In the genomic region with DNA sequence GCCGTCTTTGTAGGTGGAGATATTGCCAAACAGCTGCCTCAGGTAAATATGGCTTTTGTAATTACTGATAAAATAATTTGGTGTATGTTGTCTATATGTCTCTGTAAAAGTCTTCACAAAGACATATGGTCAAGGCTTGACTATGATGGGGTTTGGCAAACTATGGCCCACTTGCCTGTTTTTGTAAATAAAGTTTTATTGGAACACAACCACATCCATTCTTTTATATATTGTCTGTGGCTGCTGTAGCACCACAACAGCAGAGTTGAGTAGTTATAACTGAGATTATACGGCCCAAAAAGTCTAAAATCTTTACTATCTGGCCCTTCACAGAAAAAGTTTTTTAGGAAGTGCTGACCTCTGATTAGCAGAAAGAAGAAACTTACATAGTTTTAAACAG, we compare ENCODE assay signal across 33 cellular contexts.
"Had no signal": no experiment of that assay in that cellular context is flagged by ENCODE, and none has a peak within 500 bp of the region (broad histone marks: within the 10 kb centered on the region; RNA-seq: fewer than 3 reads in every experiment).

No MANE protein-coding gene starts in this region.

- H3K36me3 ChIP-seq: adrenal gland, ascending aorta, brain microvascular endothelial cell, breast epithelium, cardiac muscle cell had no signal

- FAIRE-seq: astrocyte, bronchial epithelial cell had no signal

- ATAC-seq: activated naive CD4-positive, alpha-beta T cell treated with anti-CD3 and anti-CD28 coated beads, Interleukin-2, amount 50 U/mL, for 72 hours; activated naive CD8-positive, alpha-beta T cell treated with anti-CD3 and anti-CD28 coated beads, Interleukin-2, amount 50 U/mL, for 24 hours; activated T-cell treated with anti-CD3 and anti-CD28 coated beads, Interleukin-2, amount 50 U/mL, for 4 hours; activated T-cell treated with anti-CD3 and anti-CD28 coated beads, Interleukin-2, amount 50 U/mL, for 72 hours; activated T-helper 17 cell treated with anti-CD3 and anti-CD28 coated beads, Interleukin-2, amount 50 U/mL, for 72 hours; body of pancreas had no signal

- H3K27ac ChIP-seq: adrenal gland, ascending aorta, body of pancreas, brain microvascular endothelial cell, breast epithelium, cardiac muscle cell had no signal

- H3K9me3 ChIP-seq: adrenal gland, ascending aorta, body of pancreas, breast epithelium had no signal

- H3K27me3 ChIP-seq: adrenal gland, ascending aorta, body of pancreas, brain microvascular endothelial cell, breast epithelium, cardiac muscle cell had no signal

- DNase-seq: activated effector memory CD4-positive, alpha-beta T cell treated with anti-CD3 and anti-CD28 coated beads, Interleukin-2, amount 50 U/mL, for 16 hours; activated effector memory CD4-positive, alpha-beta T cell treated with Interleukin-2 at 50 U/mL for 16 hours; activated gamma-delta T cell; activated gamma-delta T cell treated with Interleukin-2 at 50 U/mL for 16 hours; activated naive CD4-positive, alpha-beta T cell; activated naive CD4-positive, alpha-beta T cell treated with anti-CD3 and anti-CD28 coated beads for 36 hours; activated naive CD4-positive, alpha-beta T cell treated with anti-CD3 and anti-CD28 coated beads, Interleukin-2, amount 10 ng/mL, durations not matched to agents 7 days and 5 days; activated naive CD4-positive, alpha-beta T cell treated with anti-CD3 and anti-CD28 coated beads, Interleukin-2, amount 50 U/mL, for 16 hours; activated naive CD4-positive, alpha-beta T cell treated with Interleukin-2 at 50 U/mL for 16 hours; activated naive CD8-positive, alpha-beta T cell treated with anti-CD3 and anti-CD28 coated beads for 36 hours; activated naive CD8-positive, alpha-beta T cell treated with anti-CD3 and anti-CD28 coated beads, Interleukin-2, amount 10 ng/mL, durations not matched to agents 7 days and 5 days; activated naive CD8-positive, alpha-beta T cell treated with anti-CD3 and anti-CD28 coated beads, Interleukin-2, amount 50 U/mL, for 24 hours; activated T-cell treated with anti-CD3 and anti-CD28 coated beads, Interleukin-2, amount 50 U/mL, for 24 hours; activated T-cell treated with anti-CD3 and anti-CD28 coated beads, Interleukin-2, amount 50 U/mL, for 4 hours; activated T-cell treated with anti-CD3 and anti-CD28 coated beads, Interleukin-2, amount 50 U/mL, for 48 hours; activated T-cell treated with anti-CD3 and anti-CD28 coated beads, Interleukin-2, amount 50 U/mL, for 72 hours; adrenal gland; amniotic stem cell; amygdala; anterior cingulate cortex; aorta; body of pancreas; brain microvascular endothelial cell; caudate nucleus; central memory CD4-positive, alpha-beta T cell; cerebellar nuclear complex had no signal

- H3K4me3 ChIP-seq: adrenal gland, ascending aorta, body of pancreas, breast epithelium, cardiac muscle cell had no signal

- H3K4me1 ChIP-seq: adrenal gland, ascending aorta, body of pancreas, breast epithelium had no signal
